Comparison of ENCODE assay signal across 8 cellular contexts in genomic region chr16:586645-587590, GRCh38. TPM values are rescaled to one million over a fixed set of nuclear protein-coding genes. Genes with fewer than 3 reads are reported as not detected.
DNase-seq lines count a peak whose midpoint lies in the region; ATAC-seq and TF ChIP-seq lines count a peak whose summit lies in the region.

No MANE protein-coding gene starts in this region.

- H3K27ac Mint-ChIP-seq in activated CD4-positive, alpha-beta T cell treated with anti-CD3 and anti-CD28 coated beads, Interleukin-2, amount 10 ng/mL, durations not matched to agents 7 days and 5 days = peak overlapping the region; percentile 98

- H3K9me3 Mint-ChIP-seq in activated CD4-positive, alpha-beta T cell treated with anti-CD3 and anti-CD28 coated beads, Interleukin-2, amount 10 ng/mL, durations not matched to agents 7 days and 5 days = no peaks in the 10 kb centered on the region

- POLR2A ChIA-PET in activated CD4-positive, alpha-beta T cell treated with anti-CD3 and anti-CD28 coated beads, Interleukin-2, amount 10 ng/mL, durations not matched to agents 7 days and 5 days (lab: Charles Lee) = interaction anchor here (0.6 kb wide), 1 partner anchor 200 kb away, joined by 10 read pairs; no protein-coding TSS in a partner anchor
- POLR2A ChIA-PET in Panc1 (lab: Charles Lee) = interaction anchor here (0.6 kb wide), 1 partner anchor 35 kb away, joined by 3 read pairs; no protein-coding TSS in a partner anchor

- H3K27me3 Mint-ChIP-seq in activated CD4-positive, alpha-beta T cell treated with anti-CD3 and anti-CD28 coated beads, Interleukin-2, amount 10 ng/mL, durations not matched to agents 7 days and 5 days = no peaks in the 10 kb centered on the region

- H3K27me3 ChIP-seq in Panc1 (ENCODE audit: control insufficient read depth, insufficient read depth, low read length) (no peaks in the 10 kb centered on the region), skeletal muscle tissue (ENCODE audit: control insufficient read depth in 3 of 3, insufficient read depth in 3 of 3, low read length in 3 of 3) (peaks cover 0 to 5% (median 0%) of the 10 kb centered on the region in 3 donors)

- H3K27ac ChIP-seq in Panc1 (ENCODE audit: low read length) = peak overlapping the region; percentile 57; the same call in 1 of the 2 replicates
- H3K27ac ChIP-seq in skeletal muscle tissue (ENCODE audit: low read depth, low read length) = peak overlapping the region; percentile 94

- no peak for DNase-seq in activated CD4-positive, alpha-beta T cell treated with anti-CD3 and anti-CD28 coated beads, Interleukin-2, amount 10 ng/mL, durations not matched to agents 7 days and 5 days
- no peak for DNase-seq in activated CD4-positive, alpha-beta T cell treated with anti-CD3 and anti-CD28 coated beads, Interleukin-2, amount 50 U/mL, for 48 hours
- no peak for DNase-seq in Panc1 (ENCODE audit: low read depth, low spot score)
- no peak for DNase-seq in epithelial cell of esophagus (ENCODE audit: low read depth)
- no peak for DNase-seq in NOMO-1 treated with dmso at 0.1 percent for 144 hours (lab: John Stamatoyannopoulos, UW; ENCODE audit: unreplicated experiment)
- DNase-seq in occipital lobe (lab: John Stamatoyannopoulos, UW) = no peak
- DNase-seq in NCI-H2081 treated with DMSO at 0.1 percent for 48 hours (lab: John Stamatoyannopoulos, UW) = no peak

- intact Hi-C loops in Panc1 (cut with micrococcal nuclease; ENCODE audit: unreplicated experiment) = no loop called here

- BruUV-seq in Panc1 (replicated peaks; lab: Mats Ljungman, UMichigan) = no TSS peak

- H3K36me3 ChIP-seq in Panc1 (ENCODE audit: control insufficient read depth, insufficient read depth, low read length) (no peaks in the 10 kb centered on the region), skeletal muscle tissue (ENCODE audit: control insufficient read depth in 3 of 3, insufficient read depth in 3 of 3, low read length in 3 of 3) (peaks cover 0 to 4% (median 0%) of the 10 kb centered on the region in 3 donors)

- H3K4me1 ChIP-seq in Panc1 (ENCODE audit: control insufficient read depth, insufficient read depth, low read length) = peaks cover 29% of the 10 kb centered on the region
- peaks cover 44 to 67% (median 57%) of the 10 kb centered on the region in 3 donors for H3K4me1 ChIP-seq in skeletal muscle tissue (ENCODE audit: control insufficient read depth in 3 of 3, insufficient read depth in 3 of 3, low read length in 3 of 3)

- peak overlapping the region; percentile 62 to 98 (median 64) for H3K9ac ChIP-seq in skeletal muscle tissue (ENCODE audit: low read depth in 1 of 3, low read length in 3 of 3)

- H3K4me3 Mint-ChIP-seq in activated CD4-positive, alpha-beta T cell treated with anti-CD3 and anti-CD28 coated beads, Interleukin-2, amount 10 ng/mL, durations not matched to agents 7 days and 5 days = peak overlapping the region; percentile 94

- CTCF ChIA-PET in activated CD4-positive, alpha-beta T cell treated with anti-CD3 and anti-CD28 coated beads, Interleukin-2, amount 10 ng/mL, durations not matched to agents 7 days and 5 days (lab: Charles Lee) = interaction anchor here (0.9 kb wide), 1 partner anchor 16 kb away, joined by 3 read pairs; no protein-coding TSS in a partner anchor
- CTCF ChIA-PET in Panc1 (lab: Charles Lee) = no interaction called here

- H3K36me3 Mint-ChIP-seq in activated CD4-positive, alpha-beta T cell treated with anti-CD3 and anti-CD28 coated beads, Interleukin-2, amount 10 ng/mL, durations not matched to agents 7 days and 5 days (ENCODE audit: low read depth) = peaks cover 1% of the 10 kb centered on the region

- TF ChIP-seq CTCF in Panc1 (IDR thresholded peaks at IDR 0.05) (no peak), epithelial cell of esophagus (IDR thresholded peaks at IDR 0.05; ENCODE audit: insufficient read depth, low read depth, low read length, missing control alignments) (no peak)

- ATAC-seq in Panc1 = no peak

- in situ Hi-C loops in Panc1 (cut with HindIII; ENCODE audit: low pct_unique_long_range_greater_than_20kb, low sequenced_read_pairs) = no loop called here

- H3K4me1 Mint-ChIP-seq in activated CD4-positive, alpha-beta T cell treated with anti-CD3 and anti-CD28 coated beads, Interleukin-2, amount 10 ng/mL, durations not matched to agents 7 days and 5 days = peaks cover 28% of the 10 kb centered on the region

- H3K9me3 ChIP-seq in Panc1 (ENCODE audit: control insufficient read depth, insufficient read depth, low read depth, low read length) = no peaks in the 10 kb centered on the region
- H3K9me3 ChIP-seq in skeletal muscle tissue (ENCODE audit: control insufficient read depth in 3 of 3, low read length in 3 of 3) = no peaks in the 10 kb centered on the region

- H3K4me3 ChIP-seq in Panc1 (ENCODE audit: low read depth in 2 of 2, low read length in 2 of 2) = peak overlapping the region in 1 of 2 experiments; percentile 78; a peak in 2 of 4 replicates
- H3K4me3 ChIP-seq in epithelial cell of esophagus (ENCODE audit: low read length) = peak overlapping the region; percentile 7
- H3K4me3 ChIP-seq in skeletal muscle tissue (ENCODE audit: low read length in 3 of 3) = peak overlapping the region in 2 of 3 donors; percentile 45 to 51

RNA-seq across cellular contexts. Expression of gene RAB40C, which starts 2.9 kb away (rescaled TPM):
- total RNA-seq in activated CD4-positive, alpha-beta T cell treated with anti-CD3 and anti-CD28 coated beads, Interleukin-2, amount 10 ng/mL, durations not matched to agents 7 days and 5 days = 10 to 100 TPM; 13.3 to 17.6 TPM
- total RNA-seq in Panc1 (2021; ENCODE audit: unreplicated experiment) = 30.7 TPM
- 44.4 TPM for polyA plus RNA-seq in Panc1 (2012; ENCODE audit: insufficient read length)
- total RNA-seq in skeletal muscle tissue = 5.7 TPM
- total RNA-seq in occipital lobe = 24.2 TPM

RNA-seq across cellular contexts. Expression of gene PIGQ, which starts 17.1 kb away (rescaled TPM):
- 10 to 100 TPM; 44.5 to 46.1 TPM for total RNA-seq in activated CD4-positive, alpha-beta T cell treated with anti-CD3 and anti-CD28 coated beads, Interleukin-2, amount 10 ng/mL, durations not matched to agents 7 days and 5 days
- 83.5 TPM for total RNA-seq in Panc1 (2021; ENCODE audit: unreplicated experiment)
- 84.1 TPM for polyA plus RNA-seq in Panc1 (2012; ENCODE audit: insufficient read length)
- 11.0 TPM for total RNA-seq in skeletal muscle tissue
- 18.1 TPM for total RNA-seq in occipital lobe

RNA-seq across cellular contexts. Expression of gene NHLRC4, which starts 20.1 kb away (rescaled TPM):
- 1 to 10 TPM; 1.9 to 2.7 TPM for total RNA-seq in activated CD4-positive, alpha-beta T cell treated with anti-CD3 and anti-CD28 coated beads, Interleukin-2, amount 10 ng/mL, durations not matched to agents 7 days and 5 days
- 4.0 TPM for total RNA-seq in Panc1 (2021; ENCODE audit: unreplicated experiment)
- 5.2 TPM for polyA plus RNA-seq in Panc1 (2012; ENCODE audit: insufficient read length)
- total RNA-seq in skeletal muscle tissue = 1.6 TPM
- 0.31 TPM for total RNA-seq in occipital lobe

RNA-seq across cellular contexts. Expression of gene PRR35, which starts 26.7 kb away (rescaled TPM):
- not detected for total RNA-seq in activated CD4-positive, alpha-beta T cell treated with anti-CD3 and anti-CD28 coated beads, Interleukin-2, amount 10 ng/mL, durations not matched to agents 7 days and 5 days
- total RNA-seq in Panc1 (2021; ENCODE audit: unreplicated experiment) = 2.2 TPM
- polyA plus RNA-seq in Panc1 (2012; ENCODE audit: insufficient read length) = 3.9 TPM
- total RNA-seq in skeletal muscle tissue = not detected
- not detected for total RNA-seq in occipital lobe

RNA-seq across cellular contexts. Expression of gene WFIKKN1, which starts 43.9 kb away (rescaled TPM):
- total RNA-seq in activated CD4-positive, alpha-beta T cell treated with anti-CD3 and anti-CD28 coated beads, Interleukin-2, amount 10 ng/mL, durations not matched to agents 7 days and 5 days = 1 to 10 TPM; 1.8 to 2.7 TPM
- total RNA-seq in Panc1 (2021; ENCODE audit: unreplicated experiment) = 2.0 TPM
- 2.1 TPM for polyA plus RNA-seq in Panc1 (2012; ENCODE audit: insufficient read length)
- total RNA-seq in skeletal muscle tissue = 0.52 TPM
- total RNA-seq in occipital lobe = 0.47 TPM
